ENCODE assay signal across 8 cellular contexts in the genomic region with DNA sequence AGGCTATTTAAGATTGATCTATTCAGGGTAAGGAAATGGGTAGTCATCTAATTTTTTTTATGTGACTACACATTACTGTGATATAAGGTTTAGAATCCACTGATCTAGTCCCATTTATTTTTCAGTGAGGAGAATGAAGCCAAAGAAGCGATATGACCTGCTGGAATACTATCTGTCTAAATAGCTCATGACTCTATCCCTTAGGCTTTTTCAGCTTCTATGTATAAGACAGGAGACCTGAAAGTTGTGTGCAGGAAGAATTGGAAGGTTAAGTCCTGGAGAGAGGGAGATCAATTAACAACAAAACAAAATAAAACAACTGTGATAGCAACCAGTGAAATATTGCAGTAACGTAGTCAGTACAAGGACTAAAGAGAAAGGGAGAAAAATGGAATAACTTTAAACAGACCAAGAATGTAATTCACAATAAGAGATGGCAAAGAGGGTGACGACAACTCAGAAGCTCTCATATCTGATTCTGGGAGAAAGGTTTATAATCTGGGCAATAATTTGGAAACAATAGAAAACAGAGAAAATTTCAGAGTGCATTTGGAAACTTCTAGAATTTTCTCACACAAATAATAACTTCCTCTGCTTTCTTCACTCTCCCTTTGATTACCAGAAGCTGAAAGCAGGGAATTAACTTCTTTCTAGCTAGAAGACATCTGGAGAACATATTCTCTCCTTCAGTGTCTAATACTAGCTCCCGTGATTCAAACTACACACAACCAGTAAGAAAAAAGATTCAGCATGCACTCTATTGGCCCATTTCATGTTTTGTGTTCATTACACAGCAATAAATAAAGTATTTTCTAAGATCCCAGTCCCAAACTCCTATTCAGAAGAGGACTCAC. TPM values are rescaled to one million over a fixed set of nuclear protein-coding genes. Genes with fewer than 3 reads are reported as not detected.
DNase-seq lines count a peak whose midpoint lies in the region; ATAC-seq and TF ChIP-seq lines count a peak whose summit lies in the region.

No MANE protein-coding gene starts in this region.

- H3K27ac Mint-ChIP-seq in activated CD8-positive, alpha-beta T cell treated with anti-CD3 and anti-CD28 coated beads, Interleukin-2, amount 10 ng/mL, durations not matched to agents 7 days and 5 days: peak overlapping the region; percentile 90

- peak overlapping the region; percentile 42 for H3K27ac ChIP-seq in AG04450 (ENCODE audit: low read depth, low read length)
- H3K27ac ChIP-seq in lung (ENCODE audit: low read depth in 1 of 2, low read length in 1 of 2): peak overlapping the region in 1 of 2 donors; percentile 72
- no peak overlapping the region for H3K27ac ChIP-seq in caudate nucleus (ENCODE audit: low read depth, low read length)

- H3K27me3 Mint-ChIP-seq in activated CD8-positive, alpha-beta T cell treated with anti-CD3 and anti-CD28 coated beads, Interleukin-2, amount 10 ng/mL, durations not matched to agents 7 days and 5 days (ENCODE audit: low read depth): no peaks in the 10 kb centered on the region

- ATAC-seq in GM21390 (IDR thresholded peaks at IDR 0.05; ENCODE audit: unreplicated experiment): peak; percentile 57
- peak; percentile 54 for ATAC-seq in activated CD8-positive, alpha-beta T cell treated with anti-CD3 and anti-CD28 coated beads, Interleukin-2, amount 10 ng/mL, durations not matched to agents 7 days and 5 days
- ATAC-seq in lung (ENCODE audit: insufficient read depth, low FRiP score): peak; percentile 19

- POLR2A ChIA-PET in AG04450 (lab: Yijun Ruan, JAX): no interaction called here
- POLR2A ChIA-PET in activated CD8-positive, alpha-beta T cell treated with anti-CD3 and anti-CD28 coated beads, Interleukin-2, amount 10 ng/mL, durations not matched to agents 7 days and 5 days (lab: Charles Lee): interaction anchor here (0.6 to 1.1 kb wide), 2 partner anchors 17 to 44 kb away, joined by 3 read pairs; no protein-coding TSS in a partner anchor

- TF ChIP-seq CTCF in AG04450 (IDR thresholded peaks at IDR 0.05; ENCODE audit: low read depth, low read length): no peak
- TF ChIP-seq CTCF in lung (IDR thresholded peaks at IDR 0.05; ENCODE audit: control extremely low read depth, extremely low read depth): no peak
- TF ChIP-seq CTCF in GM10266 (IDR thresholded peaks at IDR 0.05; ENCODE audit: control insufficient read depth, insufficient read depth, low read depth, missing control alignments): no peak

- H3K9me3 ChIP-seq in AG04450 (ENCODE audit: control insufficient read depth, insufficient read depth, low read length) (no peaks in the 10 kb centered on the region), lung (ENCODE audit: control insufficient read depth in 2 of 2, insufficient read depth in 1 of 2, low read length in 1 of 2) (no peaks in the 10 kb centered on the region)

- CTCF ChIA-PET in AG04450 (lab: Charles Lee): no interaction called here
- CTCF ChIA-PET in activated CD8-positive, alpha-beta T cell treated with anti-CD3 and anti-CD28 coated beads, Interleukin-2, amount 10 ng/mL, durations not matched to agents 7 days and 5 days (lab: Charles Lee): interaction anchor here (1.4 to 2.0 kb wide), 4 partner anchors 9 to 84 kb away, joined by 3 to 7 read pairs (median 5); no protein-coding TSS in a partner anchor

- H3K4me3 Mint-ChIP-seq in activated CD8-positive, alpha-beta T cell treated with anti-CD3 and anti-CD28 coated beads, Interleukin-2, amount 10 ng/mL, durations not matched to agents 7 days and 5 days: peak overlapping the region; percentile 74

- peaks cover 2 to 3% of the 10 kb centered on the region in 2 donors for H3K4me1 ChIP-seq in lung (ENCODE audit: control insufficient read depth in 2 of 2, insufficient read depth in 2 of 2, low read length in 2 of 2)

- H3K4me3 ChIP-seq in AG04450 (ENCODE audit: low read depth, low read length) (peak overlapping the region; percentile 53), lung (no peak overlapping the region)

- DNase-seq in AG04450 (ENCODE audit: low read depth, low spot score): no peak
- DNase-seq in activated CD8-positive, alpha-beta T cell treated with anti-CD3 and anti-CD28 coated beads, Interleukin-2, amount 10 ng/mL, durations not matched to agents 7 days and 5 days: no peak
- no peak for DNase-seq in lung (ENCODE audit: low spot score)
- DNase-seq in activated gamma-delta T cell treated with Interleukin-2 at 50 U/mL for 16 hours: no peak
- DNase-seq in medulla oblongata (ENCODE audit: extremely low spot score): no peak
- no peak for DNase-seq in caudate nucleus (lab: John Stamatoyannopoulos, UW)
- DNase-seq in GM10266 (ENCODE audit: extremely low spot score): no peak

- H3K36me3 Mint-ChIP-seq in activated CD8-positive, alpha-beta T cell treated with anti-CD3 and anti-CD28 coated beads, Interleukin-2, amount 10 ng/mL, durations not matched to agents 7 days and 5 days (ENCODE audit: low read depth): peaks cover 13% of the 10 kb centered on the region

- H3K36me3 ChIP-seq in lung (ENCODE audit: control insufficient read depth in 2 of 2, insufficient read depth in 2 of 2, low read length in 2 of 2): no peaks in the 10 kb centered on the region

- no peaks in the 10 kb centered on the region for H3K9me3 Mint-ChIP-seq in activated CD8-positive, alpha-beta T cell treated with anti-CD3 and anti-CD28 coated beads, Interleukin-2, amount 10 ng/mL, durations not matched to agents 7 days and 5 days (ENCODE audit: insufficient read depth)

- peaks cover 40% of the 10 kb centered on the region for H3K4me1 Mint-ChIP-seq in activated CD8-positive, alpha-beta T cell treated with anti-CD3 and anti-CD28 coated beads, Interleukin-2, amount 10 ng/mL, durations not matched to agents 7 days and 5 days (ENCODE audit: low read depth)

- 23 to 35% methylated on average over 4 of the region's 4 CpGs for WGBS in lung, 2 donors

- H3K27me3 ChIP-seq in AG04450 (ENCODE audit: control insufficient read depth, insufficient read depth, low read length) (no peaks in the 10 kb centered on the region), lung (ENCODE audit: control insufficient read depth, insufficient read depth) (no peaks in the 10 kb centered on the region)

RNA-seq across cellular contexts. Expression of a gene that starts 19.2 kb away (rescaled TPM):
- polyA plus RNA-seq in AG04450 (2011; rRNA removed) (0.25 and 0.38 TPM in 2 replicates), lung (under 1 TPM; 0.15 to 0.89 TPM)
- polyA minus RNA-seq in AG04450 (2011; rRNA and poly(A)+ RNA removed): 0.70 TPM in 1 of 2 replicates, not detected in the other
- not detected for total RNA-seq in activated CD8-positive, alpha-beta T cell treated with anti-CD3 and anti-CD28 coated beads, Interleukin-2, amount 10 ng/mL, durations not matched to agents 7 days and 5 days
- 1 to 10 TPM in 1 of 2 donors, under 1 TPM in 1; 0.34 to 1.1 TPM for total RNA-seq in lung

RNA-seq across cellular contexts. Expression of a gene that starts 50.9 kb away (rescaled TPM):
- 112 and 129 TPM in 2 replicates for polyA plus RNA-seq in AG04450 (2011; rRNA removed)
- polyA minus RNA-seq in AG04450 (2011; rRNA and poly(A)+ RNA removed): 66.9 and 75.8 TPM in 2 replicates
- 100 to 1,000 TPM; 102 to 111 TPM for total RNA-seq in activated CD8-positive, alpha-beta T cell treated with anti-CD3 and anti-CD28 coated beads, Interleukin-2, amount 10 ng/mL, durations not matched to agents 7 days and 5 days
- 100 to 1,000 TPM in 1 of 2 donors, 10 to 100 TPM in 1; 63.0 to 154 TPM for total RNA-seq in lung
- 100 to 1,000 TPM; 104 to 188 TPM for polyA plus RNA-seq in lung
